11 cellular contexts compared by ENCODE assay signal in genomic region chr2:234348081-234348480, GRCh38.
DNase-seq lines count a peak whose midpoint lies in the region; ATAC-seq and TF ChIP-seq lines count a peak whose summit lies in the region.
"Had no signal": no experiment of that assay in that cellular context is flagged by ENCODE, and none has a peak within 500 bp of the region (broad histone marks: within the 10 kb centered on the region; RNA-seq: fewer than 3 reads in every experiment).

No MANE protein-coding gene starts in this region.

- H3K36me3 Mint-ChIP-seq in CD4-positive, CD25-positive, alpha-beta regulatory T cell, result no peaks in the 10 kb centered on the region
- peaks cover 13% of the 10 kb centered on the region for H3K36me3 Mint-ChIP-seq in activated T-helper 1 cell treated with anti-CD3 and anti-CD28 coated beads, Interleukin-12 subunit alpha, Interleukin-12 subunit beta, Interleukin-2, Interleukin-4 antibody, amounts not matched to agents 30 ng/mL and 10 ng/mL and 1 ng/mL, durations not matched to agents 14 hours and 24 hours and 36 hours (ENCODE audit: low read depth)

- H3K4me3 ChIP-seq in CD4-positive, CD25-positive, alpha-beta regulatory T cell (ENCODE audit: low read depth, low read length), result no peak overlapping the region
- H3K4me3 ChIP-seq in HL-60 (replicated peaks; ENCODE audit: insufficient read depth, low read length) (no peak overlapping the region), osteoblast (ENCODE audit: insufficient read depth, low read length) (no peak overlapping the region)

- no peak overlapping the region for H3K27ac ChIP-seq in CD4-positive, CD25-positive, alpha-beta regulatory T cell (ENCODE audit: insufficient read depth, low read length, poor library complexity, severe bottlenecking)
- H3K27ac ChIP-seq in HL-60 (replicated peaks) (peak overlapping the region; percentile 56), osteoblast (ENCODE audit: low read depth, low read length) (no peak overlapping the region)

- H2AFZ ChIP-seq in osteoblast (ENCODE audit: low read length), result peak overlapping the region; percentile 53

- H3K9me3 ChIP-seq in CD4-positive, CD25-positive, alpha-beta regulatory T cell (ENCODE audit: control insufficient read depth in 2 of 2, low read length in 2 of 2), result peaks cover 0 to 3% of the 10 kb centered on the region in 2 experiments
- H3K9me3 ChIP-seq in osteoblast (ENCODE audit: low read depth, low read length), result no peaks in the 10 kb centered on the region

- H3K79me2 ChIP-seq in osteoblast (ENCODE audit: insufficient read depth, low read length), result no peaks in the 10 kb centered on the region

- peak in 1 of 3 donors; percentile 26 for DNase-seq in CD4-positive, CD25-positive, alpha-beta regulatory T cell
- DNase-seq in HL-60 (ENCODE audit: low read depth in 1 of 2, low spot score in 1 of 2) (peak; percentile 31 to 44), osteoblast (ENCODE audit: insufficient read length, low spot score, missing footprints) (no peak), SKM-1 (lab: John Stamatoyannopoulos, UW; ENCODE audit: unreplicated experiment) (no peak), NCI-H2227 treated with DMSO at 0.1 percent for 48 hours (lab: John Stamatoyannopoulos, UW) (no peak)
- no peak for DNase-seq in activated T-helper 1 cell treated with anti-CD3 and anti-CD28 coated beads, Interleukin-12 subunit alpha, Interleukin-12 subunit beta, Interleukin-2, Interleukin-4 antibody, amounts not matched to agents 30 ng/mL and 10 ng/mL and 1 ng/mL, durations not matched to agents 14 hours and 24 hours and 36 hours (ENCODE audit: low spot score)
- no peak for DNase-seq in stimulated activated CD8-positive, alpha-beta memory T cell treated with anti-CD3 and anti-CD28 coated beads, Interleukin-4, amount 100 ng/mL, for 48 hours
- DNase-seq: activated B cell treated with CpG ODN at 0.5 μM for 24 hours; midbrain; stimulated activated CD4-positive, alpha-beta T cell treated with anti-CD3 and anti-CD28 coated beads, Interleukin-2, amount 100 ng/mL, for 24 hours; trophoblast cell had no signal

- ATAC-seq in CD4-positive, CD25-positive, alpha-beta regulatory T cell (ENCODE audit: low read depth in 2 of 2), result no peak

- intact Hi-C loops in activated T-helper 1 cell treated with anti-CD3 and anti-CD28 coated beads, Interleukin-12 subunit alpha, Interleukin-12 subunit beta, Interleukin-2, Interleukin-4 antibody, amounts not matched to agents 30 ng/mL and 10 ng/mL and 1 ng/mL, durations not matched to agents 14 hours and 24 hours and 36 hours (cut with micrococcal nuclease), result loop anchor here (1.0 kb wide), 1 partner anchor 8 kb away; no protein-coding TSS in a partner anchor

- peaks cover 0 to 10% (median 1%) of the 10 kb centered on the region in 7 donors for H3K9me3 Mint-ChIP-seq in CD4-positive, CD25-positive, alpha-beta regulatory T cell
- peaks cover 10% of the 10 kb centered on the region for H3K9me3 Mint-ChIP-seq in activated T-helper 1 cell treated with anti-CD3 and anti-CD28 coated beads, Interleukin-12 subunit alpha, Interleukin-12 subunit beta, Interleukin-2, Interleukin-4 antibody, amounts not matched to agents 30 ng/mL and 10 ng/mL and 1 ng/mL, durations not matched to agents 14 hours and 24 hours and 36 hours

- TF ChIP-seq CTCF in HL-60 (IDR thresholded peaks at IDR 0.05; ENCODE audit: insufficient read depth, low read length), result no peak
- no peak for TF ChIP-seq CTCF in osteoblast (IDR thresholded peaks at IDR 0.05; ENCODE audit: extremely low read depth, low read depth, low read length)

- H3K36me3 ChIP-seq in CD4-positive, CD25-positive, alpha-beta regulatory T cell (ENCODE audit: control insufficient read depth, insufficient read depth, low read length), result no peaks in the 10 kb centered on the region
- H3K36me3 ChIP-seq in osteoblast (ENCODE audit: insufficient read depth, low read length), result no peaks in the 10 kb centered on the region

- H3K27me3 ChIP-seq in CD4-positive, CD25-positive, alpha-beta regulatory T cell (ENCODE audit: control insufficient read depth, insufficient read depth, low read length), result no peaks in the 10 kb centered on the region
- no peaks in the 10 kb centered on the region for H3K27me3 ChIP-seq in HL-60 (ENCODE audit: insufficient read depth, poor library complexity, severe bottlenecking)
- H3K27me3 ChIP-seq in osteoblast (ENCODE audit: insufficient read depth, low read length), result no peaks in the 10 kb centered on the region

- H3K4me2 ChIP-seq in osteoblast (ENCODE audit: insufficient read depth, low read length), result no peak overlapping the region

- no peak overlapping the region for H3K4me3 Mint-ChIP-seq in CD4-positive, CD25-positive, alpha-beta regulatory T cell
- H3K4me3 Mint-ChIP-seq in activated T-helper 1 cell treated with anti-CD3 and anti-CD28 coated beads, Interleukin-12 subunit alpha, Interleukin-12 subunit beta, Interleukin-2, Interleukin-4 antibody, amounts not matched to agents 30 ng/mL and 10 ng/mL and 1 ng/mL, durations not matched to agents 14 hours and 24 hours and 36 hours, result no peak overlapping the region
- H3K4me3 Mint-ChIP-seq: activated B cell treated with CpG ODN at 0.5 μM for 24 hours had no signal

- no peaks in the 10 kb centered on the region for H4K20me1 ChIP-seq in osteoblast (ENCODE audit: insufficient read depth, low read length)

- H3K27me3 Mint-ChIP-seq in CD4-positive, CD25-positive, alpha-beta regulatory T cell, result no peaks in the 10 kb centered on the region
- no peaks in the 10 kb centered on the region for H3K27me3 Mint-ChIP-seq in activated T-helper 1 cell treated with anti-CD3 and anti-CD28 coated beads, Interleukin-12 subunit alpha, Interleukin-12 subunit beta, Interleukin-2, Interleukin-4 antibody, amounts not matched to agents 30 ng/mL and 10 ng/mL and 1 ng/mL, durations not matched to agents 14 hours and 24 hours and 36 hours (ENCODE audit: insufficient read depth)

- peak overlapping the region; percentile 26 to 65 (median 46) for H3K27ac Mint-ChIP-seq in CD4-positive, CD25-positive, alpha-beta regulatory T cell
- peak overlapping the region; percentile 29 for H3K27ac Mint-ChIP-seq in activated T-helper 1 cell treated with anti-CD3 and anti-CD28 coated beads, Interleukin-12 subunit alpha, Interleukin-12 subunit beta, Interleukin-2, Interleukin-4 antibody, amounts not matched to agents 30 ng/mL and 10 ng/mL and 1 ng/mL, durations not matched to agents 14 hours and 24 hours and 36 hours
- H3K27ac Mint-ChIP-seq: activated B cell treated with CpG ODN at 0.5 μM for 24 hours had no signal

- H3K4me1 Mint-ChIP-seq in CD4-positive, CD25-positive, alpha-beta regulatory T cell, result peaks cover 19 to 42% (median 21%) of the 10 kb centered on the region in 4 donors
- H3K4me1 Mint-ChIP-seq in activated T-helper 1 cell treated with anti-CD3 and anti-CD28 coated beads, Interleukin-12 subunit alpha, Interleukin-12 subunit beta, Interleukin-2, Interleukin-4 antibody, amounts not matched to agents 30 ng/mL and 10 ng/mL and 1 ng/mL, durations not matched to agents 14 hours and 24 hours and 36 hours (ENCODE audit: low read depth), result peaks cover 32% of the 10 kb centered on the region

- peaks cover 7% of the 10 kb centered on the region for H3K4me1 ChIP-seq in CD4-positive, CD25-positive, alpha-beta regulatory T cell (ENCODE audit: control insufficient read depth, insufficient read depth, low read length, poor library complexity, severe bottlenecking)
- no peaks in the 10 kb centered on the region for H3K4me1 ChIP-seq in osteoblast (ENCODE audit: insufficient read depth, low read length)

Comparison
In these comparisons a context has a peak if more than half of its experiments do, and no peak if none do; other contexts are left out.
1. DNase-seq: peak in HL-60 (2 of 2); none in activated T-helper 1 cell treated with anti-CD3 and anti-CD28 coated beads, Interleukin-12 subunit alpha, Interleukin-12 subunit beta, Interleukin-2, Interleukin-4 antibody, amounts not matched to agents 30 ng/mL and 10 ng/mL and 1 ng/mL, durations not matched to agents 14 hours and 24 hours and 36 hours (single experiment), osteoblast (single experiment), SKM-1 (single experiment), NCI-H2227 treated with DMSO at 0.1 percent for 48 hours (single experiment) and stimulated activated CD8-positive, alpha-beta memory T cell treated with anti-CD3 and anti-CD28 coated beads, Interleukin-4, amount 100 ng/mL, for 48 hours (single experiment).